Comparison of ENCODE assay signal across 27 cellular contexts in the genomic region with DNA sequence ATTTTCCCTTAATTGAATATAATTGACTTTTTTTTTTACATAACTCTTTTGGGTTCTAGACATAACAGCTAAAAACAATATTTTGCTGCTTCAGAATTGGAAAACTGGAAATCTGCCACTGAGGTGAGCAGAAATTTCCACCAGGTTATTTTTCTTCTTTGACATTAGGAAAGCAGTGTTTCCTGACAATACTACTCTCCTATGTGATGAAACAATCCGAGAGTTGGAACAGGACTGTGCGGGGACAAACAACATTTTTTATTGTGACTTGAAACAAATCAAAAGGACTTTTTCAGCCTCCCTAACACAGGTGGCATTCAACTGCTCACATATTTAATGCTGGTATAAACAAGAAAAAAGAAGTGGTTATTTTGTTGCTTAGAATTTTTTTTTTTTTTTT.
"Had no signal": no experiment of that assay in that cellular context is flagged by ENCODE, and none has a peak within 500 bp of the region (broad histone marks: within the 10 kb centered on the region; RNA-seq: fewer than 3 reads in every experiment).

No MANE protein-coding gene starts in this region.

- H3K4me1 ChIP-seq: left lung, sigmoid colon, spleen, testis, thyroid gland, upper lobe of left lung had no signal

- FAIRE-seq: keratinocyte, small intestine had no signal

- DNase-seq: hippocampal formation; kidney glomerular epithelial cell; left cardiac atrium; left lung; mesendoderm; naive thymus-derived CD4-positive, alpha-beta T cell; ovary; posterior cingulate gyrus; retina; right cardiac atrium; sigmoid colon; small intestine; spleen; stimulated activated CD4-positive, alpha-beta T cell treated with anti-CD3 and anti-CD28 coated beads, Interleukin-4, amount 100 ng/mL, for 24 hours; stimulated activated naive CD4-positive, alpha-beta T cell treated with Interleukin-2 at 50 U/mL for 16 hours; stimulated activated naive CD8-positive, alpha-beta T cell treated with anti-CD3 and anti-CD28 coated beads, Interleukin-15, amount 100 ng/mL, for 72 hours; substantia nigra; testis; thyroid gland; transverse colon; upper lobe of left lung had no signal

- H3K4me3 Mint-ChIP-seq: mesothelial cell of epicardium; naive thymus-derived CD4-positive, alpha-beta T cell; natural killer cell treated with Interleukin-12 subunit alpha and Interleukin-12 subunit beta and Interleukin-15 and Interleukin-18, amount 100 ng/mL, for 72 hours; stimulated activated effector memory CD8-positive, alpha-beta T cell treated with anti-CD3 and anti-CD28 coated beads, Interleukin-12 subunit alpha, Interleukin-12 subunit beta, amount 100 ng/mL, for 72 hours; stimulated activated naive CD8-positive, alpha-beta T cell treated with anti-CD3 and anti-CD28 coated beads, Interleukin-15, amount 100 ng/mL, for 72 hours had no signal

- H3K27ac Mint-ChIP-seq: mesothelial cell of epicardium; naive thymus-derived CD4-positive, alpha-beta T cell; natural killer cell treated with Interleukin-12 subunit alpha and Interleukin-12 subunit beta and Interleukin-15 and Interleukin-18, amount 100 ng/mL, for 72 hours; stimulated activated effector memory CD8-positive, alpha-beta T cell treated with anti-CD3 and anti-CD28 coated beads, Interleukin-12 subunit alpha, Interleukin-12 subunit beta, amount 100 ng/mL, for 72 hours; stimulated activated naive CD8-positive, alpha-beta T cell treated with anti-CD3 and anti-CD28 coated beads, Interleukin-15, amount 100 ng/mL, for 72 hours had no signal

- H3K27me3 Mint-ChIP-seq: stimulated activated naive CD8-positive, alpha-beta T cell treated with anti-CD3 and anti-CD28 coated beads, Interleukin-15, amount 100 ng/mL, for 72 hours had no signal

- H3K36me3 ChIP-seq: left lung, ovary, prostate gland, sigmoid colon, spleen, thyroid gland, transverse colon, upper lobe of left lung had no signal

- H3K36me3 Mint-ChIP-seq: mesothelial cell of epicardium; naive thymus-derived CD4-positive, alpha-beta T cell; natural killer cell treated with Interleukin-12 subunit alpha and Interleukin-12 subunit beta and Interleukin-15 and Interleukin-18, amount 100 ng/mL, for 72 hours; stimulated activated effector memory CD8-positive, alpha-beta T cell treated with anti-CD3 and anti-CD28 coated beads, Interleukin-12 subunit alpha, Interleukin-12 subunit beta, amount 100 ng/mL, for 72 hours had no signal

- ATAC-seq: left cardiac atrium; left lung; naive thymus-derived CD4-positive, alpha-beta T cell; natural killer cell treated with Interleukin-12 subunit alpha and Interleukin-12 subunit beta and Interleukin-15 and Interleukin-18, amount 100 ng/mL, for 72 hours; right cardiac atrium; stimulated activated effector memory CD8-positive, alpha-beta T cell treated with anti-CD3 and anti-CD28 coated beads, Interleukin-12 subunit alpha, Interleukin-12 subunit beta, amount 100 ng/mL, for 72 hours; stimulated activated naive CD8-positive, alpha-beta T cell treated with anti-CD3 and anti-CD28 coated beads, Interleukin-15, amount 100 ng/mL, for 72 hours had no signal

- H3K9me3 ChIP-seq: left lung, ovary, prostate gland, sigmoid colon, testis, thyroid gland, transverse colon, upper lobe of left lung had no signal

- H3K4me1 Mint-ChIP-seq: naive thymus-derived CD4-positive, alpha-beta T cell; stimulated activated effector memory CD8-positive, alpha-beta T cell treated with anti-CD3 and anti-CD28 coated beads, Interleukin-12 subunit alpha, Interleukin-12 subunit beta, amount 100 ng/mL, for 72 hours; stimulated activated naive CD8-positive, alpha-beta T cell treated with anti-CD3 and anti-CD28 coated beads, Interleukin-15, amount 100 ng/mL, for 72 hours had no signal

- H3K4me3 ChIP-seq: left lung, lung, ovary, prostate gland, sigmoid colon, spleen, testis, thyroid gland, transverse colon, upper lobe of left lung had no signal

- H3K27me3 ChIP-seq: left lung, ovary, sigmoid colon, testis, thyroid gland, transverse colon, upper lobe of left lung had no signal

- H3K27ac ChIP-seq: left lung, ovary, prostate gland, sigmoid colon, spleen, testis, thyroid gland, transverse colon, upper lobe of left lung had no signal
